ENCODE assay signal across 10 cellular contexts in the genomic region with DNA sequence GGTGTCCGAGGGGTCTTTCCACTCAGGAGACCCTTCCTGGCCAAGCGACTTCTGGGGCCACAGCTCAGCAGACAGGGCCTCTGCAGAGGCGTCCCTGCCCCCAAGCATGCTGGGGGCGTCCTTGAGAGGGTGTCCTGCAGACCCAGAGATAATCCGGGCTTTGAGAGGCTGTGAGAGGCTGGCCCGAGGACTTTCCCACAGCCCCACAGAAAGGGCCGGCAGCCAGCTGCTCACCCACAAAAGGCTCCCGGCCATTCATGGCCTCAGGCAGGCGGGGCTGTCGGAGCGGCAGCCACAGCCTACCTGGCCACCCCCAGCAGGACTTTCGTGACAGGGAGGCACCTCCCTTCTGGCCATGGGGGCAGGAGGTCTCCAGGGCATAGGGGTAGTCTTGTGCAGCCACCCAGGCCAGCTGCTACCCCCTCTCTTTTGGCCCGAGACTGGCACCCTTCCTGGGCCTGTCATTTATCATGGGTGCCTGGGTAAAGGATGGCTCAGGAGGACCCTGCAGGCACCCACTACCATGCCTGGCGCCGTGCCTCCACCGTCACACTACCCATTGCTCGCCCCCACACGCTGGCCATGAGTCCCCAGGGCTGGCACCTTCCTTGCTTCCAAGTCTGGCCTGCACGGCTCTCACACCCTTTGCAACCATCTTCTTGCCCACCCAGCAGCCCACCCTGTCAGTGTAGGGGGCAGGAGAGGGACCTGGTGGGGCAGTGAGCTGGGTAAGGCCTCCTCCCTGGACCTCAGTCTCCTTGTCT. TPM values are rescaled to one million over a fixed set of nuclear protein-coding genes. Genes with fewer than 3 reads are reported as not detected.
DNase-seq lines count a peak whose midpoint lies in the region; ATAC-seq, FAIRE-seq and TF ChIP-seq lines count a peak whose summit lies in the region.
"Had no signal": no experiment of that assay in that cellular context is flagged by ENCODE, and none has a peak within 500 bp of the region (broad histone marks: within the 10 kb centered on the region; RNA-seq: fewer than 3 reads in every experiment).

No MANE protein-coding gene starts in this region.

- H3K79me2 ChIP-seq in OCI-LY7 (ENCODE audit: insufficient read depth, low read depth, low read length) (no peaks in the 10 kb centered on the region), H1 (ENCODE audit: control insufficient read depth in 1 of 2, insufficient read depth in 2 of 2, low read length in 2 of 2) (no peaks in the 10 kb centered on the region)

- no peak overlapping the region for H4K8ac ChIP-seq in H1 (ENCODE audit: extremely low read depth, insufficient read depth, low read length)

- ATAC-seq in HG03439 (IDR thresholded peaks at IDR 0.05; ENCODE audit: unreplicated experiment), result no peak
- ATAC-seq in SK-N-SH treated with all-trans-retinoic acid at 6 μM for 48 hours, result no peak

- no peaks in the 10 kb centered on the region for H3K4me1 Mint-ChIP-seq in Caco-2 (ENCODE audit: low read depth, unreplicated experiment)
- no peaks in the 10 kb centered on the region for H3K4me1 Mint-ChIP-seq in Calu3 (ENCODE audit: low read depth, unreplicated experiment)

- H3K4ac ChIP-seq in H1 (replicated peaks; ENCODE audit: insufficient read length, low read depth, low read length), result peak overlapping the region; percentile 9

- H3K27ac ChIP-seq in OCI-LY7 (ENCODE audit: low read depth, low read length, poor library complexity, severe bottlenecking) (no peak overlapping the region), H1 (ENCODE audit: low read depth, low read length) (no peak overlapping the region)

- peak overlapping the region; percentile 66; the same call in 1 of the 2 replicates for H3K4me2 ChIP-seq in OCI-LY7 (ENCODE audit: low read length)
- 0 out of 4 replicates have a peak overlapping the region, but pooled peaks have one; percentile 0 to 62 for H3K4me2 ChIP-seq in H1 (ENCODE audit: insufficient read depth in 1 of 2, low read depth in 2 of 2, low read length in 2 of 2)

- H2BK15ac ChIP-seq in H1 (ENCODE audit: low read length), result peak overlapping the region; percentile 81; the same call in 1 of the 2 replicates

- no peak overlapping the region for H2BK120ac ChIP-seq in H1 (replicated peaks; ENCODE audit: low read depth, low read length)

- no peak overlapping the region for H2AFZ ChIP-seq in OCI-LY7 (ENCODE audit: low read length)
- no peak overlapping the region for H2AFZ ChIP-seq in H1 (ENCODE audit: low read length)

- TF ChIP-seq CTCF in Caco-2 (IDR thresholded peaks at IDR 0.05; ENCODE audit: insufficient read depth in 1 of 2, low read depth in 1 of 2, low read length in 1 of 2, severe bottlenecking in 1 of 2, unreplicated experiment in 1 of 2) (no peak), OCI-LY7 (conservative IDR thresholded peaks at IDR 0.05; ENCODE audit: low read length) (no peak), H1 (IDR thresholded peaks at IDR 0.05; ENCODE audit: control extremely low read depth in 1 of 3, insufficient read depth in 1 of 3, low read depth in 1 of 3, low read length in 3 of 3) (no peak), Calu3 (IDR thresholded peaks at IDR 0.05; ENCODE audit: unreplicated experiment) (no peak)

- H2AK5ac ChIP-seq in H1 (ENCODE audit: low read depth, low read length), result no peak overlapping the region; the same call in 1 of the 2 replicates

- no peak for TF ChIP-seq POLR2A in H1 (IDR thresholded peaks at IDR 0.05; ENCODE audit: control extremely low read depth in 1 of 2, low read depth in 2 of 2, low read length in 2 of 2)

- CTCF ChIA-PET in Caco-2 (lab: Charles Lee), result interaction anchor here (1.2 to 1.3 kb wide), 3 partner anchors 13 to 132 kb away, joined by 3 to 8 read pairs (median 4); a partner anchor contains a TSS
- CTCF ChIA-PET in OCI-LY7 (lab: Charles Lee; ENCODE audit: unreplicated experiment), result no interaction called here
- CTCF ChIA-PET in H1 (lab: Charles Lee; ENCODE audit: partially characterized antibody), result interaction anchor here (1.0 to 3.3 kb wide), 6 partner anchors 10 to 125 kb away, joined by 3 to 16 read pairs (median 4); no protein-coding TSS in a partner anchor
- CTCF ChIA-PET in Calu3 (lab: Charles Lee), result interaction anchor here (0.6 to 1.7 kb wide), 2 partner anchors 19 to 551 kb away, joined by 3 to 8 read pairs; a partner anchor contains a TSS

- H4K5ac ChIP-seq in H1 (ENCODE audit: insufficient read length, low read depth, low read length), result no peak overlapping the region

- TF ChIP-seq RAD21 in H1 (IDR thresholded peaks at IDR 0.05 in 1 of 2, conservative IDR thresholded peaks at IDR 0.05 in 1 of 2; ENCODE audit: low read depth in 2 of 2, low read length in 2 of 2), result no peak

- H4K20me1 ChIP-seq in OCI-LY7 (ENCODE audit: insufficient read depth, low read length) (no peaks in the 10 kb centered on the region), H1 (replicated peaks in 1 of 2; ENCODE audit: control insufficient read depth in 1 of 2, insufficient read depth in 2 of 2, low read length in 2 of 2) (no peaks in the 10 kb centered on the region)

- H2BK12ac ChIP-seq in H1 (ENCODE audit: low read depth, low read length), result no peak overlapping the region

- no peaks in the 10 kb centered on the region for H3K79me1 ChIP-seq in H1 (ENCODE audit: low read depth, low read length)

- no peak for FAIRE-seq in H1 (lab: Jason Lieb, UNC)

- H3K4me3 ChIP-seq in Caco-2 (ENCODE audit: low read depth, low read length), result no peak overlapping the region
- H3K4me3 ChIP-seq in OCI-LY7 (ENCODE audit: low read depth, low read length, poor library complexity, severe bottlenecking), result no peak overlapping the region
- no peak overlapping the region for H3K4me3 ChIP-seq in H1 (ENCODE audit: extremely low read depth in 1 of 4, insufficient read depth in 2 of 4, low read depth in 3 of 4, low read length in 4 of 4)

- H3K4me1 ChIP-seq in Caco-2 (peaks cover 8% of the 10 kb centered on the region), OCI-LY7 (ENCODE audit: insufficient read depth, low read length, poor library complexity, severe bottlenecking) (peaks cover 38% of the 10 kb centered on the region), H1 (replicated peaks in 1 of 4; ENCODE audit: control insufficient read depth in 3 of 4, insufficient read depth in 4 of 4, low read length in 3 of 4) (peaks cover 0 to 33% (median 30%) of the 10 kb centered on the region in 4 experiments; a peak in 6 of 7 replicates)

- no peak overlapping the region; the same call in 1 of the 2 replicates for H2BK5ac ChIP-seq in H1 (ENCODE audit: low read depth, low read length)

- H3K27ac Mint-ChIP-seq in Caco-2 (ENCODE audit: unreplicated experiment) (no peak overlapping the region), Calu3 (ENCODE audit: unreplicated experiment) (no peak overlapping the region)

- BruUV-seq in Caco-2 (replicated peaks; lab: Mats Ljungman, UMichigan) (no TSS peak), OCI-LY7 (replicated peaks; lab: Mats Ljungman, UMichigan) (no TSS peak), Calu3 (replicated peaks; lab: Mats Ljungman, UMichigan) (no TSS peak)

- no peak overlapping the region for H3K9ac ChIP-seq in H1 (replicated peaks in 1 of 4; ENCODE audit: extremely low read depth in 1 of 4, low read depth in 3 of 4, low read length in 3 of 4)

- intact Hi-C loops in Caco-2 (cut with micrococcal nuclease; ENCODE audit: unreplicated experiment) (no loop called here), OCI-LY7 (cut with micrococcal nuclease; ENCODE audit: unreplicated experiment) (loop anchor here (5.0 kb wide), 1 partner anchor 113 kb away; no protein-coding TSS in a partner anchor), Calu3 (cut with micrococcal nuclease; ENCODE audit: unreplicated experiment) (loop anchor here (10.0 kb wide), 1 partner anchor 350 kb away; a partner anchor contains a TSS)

- POLR2A ChIA-PET in Caco-2 (lab: Charles Lee), result interaction anchor here (1.0 kb wide), 1 partner anchor 19 kb away, joined by 4 read pairs; a partner anchor contains a TSS
- POLR2A ChIA-PET in OCI-LY7 (lab: Charles Lee), result interaction anchor here (0.8 to 3.7 kb wide), 3 partner anchors 19 to 157 kb away, joined by 3 to 15 read pairs (median 11); a partner anchor contains a TSS
- POLR2A ChIA-PET in H1 (lab: Charles Lee; ENCODE audit: partially characterized antibody), result interaction anchor here (1.2 to 1.5 kb wide), 3 partner anchors 8 to 98 kb away, joined by 3 to 4 read pairs (median 4); a partner anchor contains a TSS

- H3K4me3 Mint-ChIP-seq in Caco-2 (ENCODE audit: unreplicated experiment), result peak overlapping the region; percentile 85
- H3K4me3 Mint-ChIP-seq in Calu3 (ENCODE audit: low read depth, unreplicated experiment), result no peak overlapping the region

- H3K27me3 ChIP-seq in Caco-2 (replicated peaks; ENCODE audit: control insufficient read depth, insufficient read depth, low read length) (no peaks in the 10 kb centered on the region), H1 (replicated peaks in 1 of 4; ENCODE audit: control insufficient read depth in 3 of 4, extremely low read depth in 1 of 4, insufficient read depth in 3 of 4, low read length in 3 of 4) (peaks cover 0 to 19% (median 12%) of the 10 kb centered on the region in 4 experiments; a peak in 5 of 7 replicates)

- no peak overlapping the region for H3K23ac ChIP-seq in H1 (ENCODE audit: insufficient read length)

- no peak overlapping the region for H3K18ac ChIP-seq in H1 (ENCODE audit: extremely low read depth, low read length)

- H3K23me2 ChIP-seq in H1 (ENCODE audit: low read depth, low read length), result peaks cover 10% of the 10 kb centered on the region; the same call in 1 of the 2 replicates

- H3K27me3 Mint-ChIP-seq in Caco-2 (ENCODE audit: insufficient read depth, unreplicated experiment) (no peaks in the 10 kb centered on the region), Calu3 (ENCODE audit: unreplicated experiment) (no peaks in the 10 kb centered on the region)

- H3K9me3 ChIP-seq in Caco-2 (no peaks in the 10 kb centered on the region), OCI-LY7 (ENCODE audit: low read length) (no peaks in the 10 kb centered on the region), H1 (ENCODE audit: insufficient read depth in 2 of 2, low read depth in 1 of 2, low read length in 1 of 2) (no peaks in the 10 kb centered on the region)

- H3K9me2 ChIP-seq in OCI-LY7 (ENCODE audit: insufficient read depth, low read length), result no peaks in the 10 kb centered on the region

- H2BK20ac ChIP-seq in H1 (ENCODE audit: low read length), result 0 out of 2 replicates have a peak overlapping the region, but pooled peaks have one; percentile 80

- TF ChIP-seq EP300 in H1 (IDR thresholded peaks at IDR 0.05; ENCODE audit: borderline replicate concordance in 1 of 2, low read depth in 2 of 2, low read length in 2 of 2), result no peak

- H3K14ac ChIP-seq in H1 (ENCODE audit: insufficient read length), result no peak overlapping the region

- whole genome bisulfite sequencing in H1 (ENCODE audit: extremely low coverage in 1 of 2, insufficient coverage in 1 of 2, insufficient read length in 1 of 2, insufficient replicate concordance in 2 of 2, low coverage in 1 of 2, low lambda C conversion rate in 2 of 2, missing lambda C conversion rate in 1 of 2), 2 experiments, result 85% methylated on average over 17 of the region's 19 CpGs; no CpG with 5 or more reads in 1 of the 2 experiments

- no peaks in the 10 kb centered on the region for H3K9me3 Mint-ChIP-seq in Caco-2 (ENCODE audit: unreplicated experiment)
- no peaks in the 10 kb centered on the region for H3K9me3 Mint-ChIP-seq in Calu3 (ENCODE audit: low read depth, unreplicated experiment)
- H3K9me3 Mint-ChIP-seq: activated CD4-positive, alpha-beta T cell treated with anti-CD3 and anti-CD28 coated beads, Interleukin-2, amount 10 ng/mL, durations not matched to agents 24 days and 14 days had no signal

- no peaks in the 10 kb centered on the region for H3K36me3 ChIP-seq in Caco-2 (ENCODE audit: control insufficient read depth, insufficient read depth, low read length)
- H3K36me3 ChIP-seq in OCI-LY7 (ENCODE audit: insufficient read depth, low read length), result no peaks in the 10 kb centered on the region
- no peaks in the 10 kb centered on the region for H3K36me3 ChIP-seq in H1 (ENCODE audit: control insufficient read depth in 2 of 4, insufficient read depth in 4 of 4, low read length in 3 of 4)

- H3K36me3 Mint-ChIP-seq in Caco-2 (ENCODE audit: insufficient read depth, unreplicated experiment) (peaks cover 6% of the 10 kb centered on the region), Calu3 (ENCODE audit: insufficient read depth, unreplicated experiment) (peaks cover 15% of the 10 kb centered on the region)

- peak overlapping the region; percentile 93 for H4K91ac ChIP-seq in H1 (replicated peaks; ENCODE audit: insufficient read length, low read length)

- H3K56ac ChIP-seq in H1 (replicated peaks; ENCODE audit: insufficient read length, low read depth, low read length), result no peak overlapping the region

- DNase-seq in Caco-2 (no peak), OCI-LY7 (ENCODE audit: low spot score) (no peak), H1 (ENCODE audit: low read depth in 1 of 2, low spot score in 2 of 2) (no peak), retina (peak; percentile 75), Calu3 (no peak), NCI-H748 treated with DMSO at 0.1 percent for 48 hours (lab: John Stamatoyannopoulos, UW) (no peak)
- DNase-seq: activated CD4-positive, alpha-beta T cell treated with anti-CD3 and anti-CD28 coated beads, Interleukin-2, amount 10 ng/mL, durations not matched to agents 24 days and 14 days had no signal

RNA-seq across cellular contexts. Expression of a gene that starts 11.1 kb away (rescaled TPM):
- total RNA-seq in Caco-2 (2022) (1.5 and 3.2 TPM in 2 replicates), OCI-LY7 (2022) (15.7 and 18.9 TPM in 2 replicates), Calu3 (2022) (24.4 and 33.4 TPM in 2 replicates)
- 15.0 and 18.5 TPM in 2 replicates for total RNA-seq in OCI-LY7 (2014; rRNA removed; shearing (Covaris generic))
- 0.50 and 0.65 TPM in 2 replicates for total RNA-seq in H1 (2021; fragmentation: NEBNext Ultra II Directional; extraction: Animal tissue kit (Norgen Biotek cat#: 25700))
- polyA plus RNA-seq in H1 (2011; rRNA removed), result 0.13 and 0.36 TPM in 2 replicates
- polyA plus RNA-seq in H1 (2011; cell fraction: cytosol; rRNA removed), result 0.43 TPM
- 1.1 TPM for polyA plus RNA-seq in H1 (2011; cell fraction: nucleus; rRNA removed)
- polyA plus RNA-seq in H1 (2012, experiment 1 of 2), result 0.17 to 0.35 TPM (median 0.24 TPM) in 3 of 4 replicates, not detected in the other
- not detected for polyA plus RNA-seq in H1 (2012, experiment 2 of 2)
- 0.08 TPM for polyA plus RNA-seq in H1 (2013, experiment 1 of 2)
- 0.09 TPM for polyA plus RNA-seq in H1 (2013, experiment 2 of 2)
- polyA minus RNA-seq in H1 (2011; rRNA and poly(A)+ RNA removed), result 0.22 and 0.32 TPM in 2 replicates
- polyA minus RNA-seq in H1 (2011; cell fraction: cytosol; rRNA and poly(A)+ RNA removed), result not detected
- 1.5 TPM for polyA minus RNA-seq in H1 (2011; cell fraction: nucleus; rRNA and poly(A)+ RNA removed)

RNA-seq across cellular contexts. Expression of a gene that starts 15.0 kb away (rescaled TPM):
- total RNA-seq in Caco-2 (2022) (not detected in 2 replicates), OCI-LY7 (2022) (not detected in 2 replicates), Calu3 (2022) (not detected in 2 replicates)
- total RNA-seq in OCI-LY7 (2014; rRNA removed; shearing (Covaris generic)), result not detected in 2 replicates
- 0.22 and 0.25 TPM in 2 replicates for total RNA-seq in H1 (2021; fragmentation: NEBNext Ultra II Directional; extraction: Animal tissue kit (Norgen Biotek cat#: 25700))
- polyA plus RNA-seq in H1 (2011; rRNA removed), result 0.08 TPM in 1 of 2 replicates, not detected in the other
- 0.05 TPM for polyA plus RNA-seq in H1 (2011; cell fraction: cytosol; rRNA removed)
- polyA plus RNA-seq in H1 (2011; cell fraction: nucleus; rRNA removed), result 0.17 TPM
- polyA plus RNA-seq in H1 (2012, experiment 1 of 2), result 0.13 to 0.29 TPM in 2 of 4 replicates, not detected in the others
- polyA plus RNA-seq in H1 (2012, experiment 2 of 2), result 0.13 TPM
- polyA plus RNA-seq in H1 (2013, experiment 1 of 2), result 0.04 TPM
- 0.04 TPM for polyA plus RNA-seq in H1 (2013, experiment 2 of 2)
- 0.28 TPM in 1 of 2 replicates, not detected in the other for polyA minus RNA-seq in H1 (2011; rRNA and poly(A)+ RNA removed)
- polyA minus RNA-seq in H1 (2011; cell fraction: cytosol; rRNA and poly(A)+ RNA removed), result not detected
- not detected for polyA minus RNA-seq in H1 (2011; cell fraction: nucleus; rRNA and poly(A)+ RNA removed)
- total RNA-seq: activated CD4-positive, alpha-beta T cell treated with anti-CD3 and anti-CD28 coated beads, Interleukin-2, amount 10 ng/mL, durations not matched to agents 24 days and 14 days; omental fat pad had no signal

RNA-seq across cellular contexts. Expression of a gene that starts 18.7 kb away (rescaled TPM):
- total RNA-seq in Caco-2 (2022) (27.0 and 31.7 TPM in 2 replicates), OCI-LY7 (2022) (49.1 and 53.9 TPM in 2 replicates), Calu3 (2022) (24.4 and 24.7 TPM in 2 replicates)
- total RNA-seq in OCI-LY7 (2014; rRNA removed; shearing (Covaris generic)), result 43.6 and 55.9 TPM in 2 replicates
- 29.7 and 35.4 TPM in 2 replicates for total RNA-seq in H1 (2021; fragmentation: NEBNext Ultra II Directional; extraction: Animal tissue kit (Norgen Biotek cat#: 25700))
- 20.1 and 24.4 TPM in 2 replicates for polyA plus RNA-seq in H1 (2011; rRNA removed)
- polyA plus RNA-seq in H1 (2011; cell fraction: cytosol; rRNA removed), result 24.0 TPM
- polyA plus RNA-seq in H1 (2011; cell fraction: nucleus; rRNA removed), result 110 TPM
- 20.2 to 27.0 TPM (median 21.6 TPM) in 4 replicates for polyA plus RNA-seq in H1 (2012, experiment 1 of 2)
- polyA plus RNA-seq in H1 (2012, experiment 2 of 2), result 14.8 TPM
- polyA plus RNA-seq in H1 (2013, experiment 1 of 2), result 12.0 TPM
- 11.1 TPM for polyA plus RNA-seq in H1 (2013, experiment 2 of 2)
- polyA minus RNA-seq in H1 (2011; rRNA and poly(A)+ RNA removed), result 24.4 and 25.4 TPM in 2 replicates
- polyA minus RNA-seq in H1 (2011; cell fraction: cytosol; rRNA and poly(A)+ RNA removed), result 24.7 TPM
- polyA minus RNA-seq in H1 (2011; cell fraction: nucleus; rRNA and poly(A)+ RNA removed), result 116 TPM

RNA-seq across cellular contexts. Expression of a gene that starts 41.5 kb away (rescaled TPM):
- total RNA-seq in Caco-2 (2022), result 16.2 and 16.8 TPM in 2 replicates
- total RNA-seq in OCI-LY7 (2014; rRNA removed; shearing (Covaris generic)), result 7.0 and 10.4 TPM in 2 replicates
- total RNA-seq in OCI-LY7 (2022), result 4.8 and 5.2 TPM in 2 replicates
- 44.4 and 46.0 TPM in 2 replicates for total RNA-seq in H1 (2021; fragmentation: NEBNext Ultra II Directional; extraction: Animal tissue kit (Norgen Biotek cat#: 25700))
- 35.3 and 54.6 TPM in 2 replicates for polyA plus RNA-seq in H1 (2011; rRNA removed)
- polyA plus RNA-seq in H1 (2011; cell fraction: cytosol; rRNA removed), result 39.9 TPM
- polyA plus RNA-seq in H1 (2011; cell fraction: nucleus; rRNA removed), result 87.5 TPM
- polyA plus RNA-seq in H1 (2012, experiment 1 of 2), result 35.5 to 45.3 TPM (median 42.8 TPM) in 4 replicates
- polyA plus RNA-seq in H1 (2012, experiment 2 of 2), result 46.9 TPM
- 27.5 TPM for polyA plus RNA-seq in H1 (2013, experiment 1 of 2)
- polyA plus RNA-seq in H1 (2013, experiment 2 of 2), result 26.7 TPM
- polyA minus RNA-seq in H1 (2011; rRNA and poly(A)+ RNA removed), result 15.9 and 21.5 TPM in 2 replicates
- polyA minus RNA-seq in H1 (2011; cell fraction: cytosol; rRNA and poly(A)+ RNA removed), result 18.1 TPM
- polyA minus RNA-seq in H1 (2011; cell fraction: nucleus; rRNA and poly(A)+ RNA removed), result 16.7 TPM
- total RNA-seq in Calu3 (2022), result 31.0 and 51.5 TPM in 2 replicates
